ENCODE assay signal across 28 cellular contexts in genomic region chr2:32723467-32724079, GRCh38.
"Had no signal": no experiment of that assay in that cellular context is flagged by ENCODE, and none has a peak within 500 bp of the region (broad histone marks: within the 10 kb centered on the region; RNA-seq: fewer than 3 reads in every experiment).

No MANE protein-coding gene starts in this region.

- FAIRE-seq: urothelium cell line had no signal

- H3K27me3 Mint-ChIP-seq: stimulated activated memory B cell treated with anti-CD40 and anti-IgM and Interleukin-4, amounts not matched to agents 10 μg/mL and 1 μg/mL and 100 μg/mL, for 72 hours; stimulated activated naive B cell treated with anti-CD40 and anti-IgM and Interleukin-4, amounts not matched to agents 10 μg/mL and 1 μg/mL and 100 μg/mL, for 72 hours; stimulated activated naive CD8-positive, alpha-beta T cell treated with anti-CD3 and anti-CD28 coated beads, Interleukin-15, amount 100 ng/mL, for 72 hours; stimulated activated naive CD8-positive, alpha-beta T cell treated with anti-CD3 and anti-CD28 coated beads, Interleukin-15, Interleukin-2, amounts not matched to agents 100 ng/mL and 50 ng/mL, for 24 hours; type B pancreatic cell had no signal

- H3K4me3 ChIP-seq: stomach, suprapubic skin, testis, thoracic aorta, thyroid gland, tibial artery, tibial nerve, transverse colon, upper lobe of left lung, upper lobe of right lung, uterus, vagina had no signal

- H3K27ac ChIP-seq: stomach, suprapubic skin, testis, thoracic aorta, thyroid gland, tibial artery, tibial nerve, transverse colon, upper lobe of left lung, upper lobe of right lung, uterus, vagina had no signal

- H3K9me3 ChIP-seq: stomach, suprapubic skin, testis, thoracic aorta, thyroid gland, tibial artery, tibial nerve, transverse colon, upper lobe of left lung, upper lobe of right lung, uterus, vagina had no signal

- H3K4me1 Mint-ChIP-seq: stimulated activated memory B cell treated with anti-CD40 and anti-IgM and Interleukin-4, amounts not matched to agents 10 μg/mL and 1 μg/mL and 100 μg/mL, for 72 hours; stimulated activated naive CD8-positive, alpha-beta T cell treated with anti-CD3 and anti-CD28 coated beads, Interleukin-15, amount 100 ng/mL, for 72 hours had no signal

- H3K27me3 ChIP-seq: stomach, suprapubic skin, testis, thyroid gland, tibial artery, tibial nerve, transverse colon, upper lobe of left lung, upper lobe of right lung, uterus, vagina had no signal

- H3K4me1 ChIP-seq: suprapubic skin, transverse colon, upper lobe of left lung, uterus, vagina had no signal

- DNase-seq: stimulated activated CD4-positive, alpha-beta T cell treated with anti-CD3 and anti-CD28 coated beads, Interleukin-2, amount 100 ng/mL, for 48 hours; stimulated activated CD4-positive, alpha-beta T cell treated with anti-CD3 and anti-CD28 coated beads, Interleukin-4, amount 100 ng/mL, for 1 hour; stimulated activated CD4-positive, alpha-beta T cell treated with anti-CD3 and anti-CD28 coated beads, Interleukin-4, amount 100 ng/mL, for 24 hours; stimulated activated CD4-positive, alpha-beta T cell treated with anti-CD3 and anti-CD28 coated beads, Interleukin-4, amount 100 ng/mL, for 4 hours; stimulated activated CD8-positive, alpha-beta memory T cell treated with anti-CD3 and anti-CD28 coated beads, Interleukin-4, amount 100 ng/mL, for 48 hours; stimulated activated naive B cell treated with anti-CD40 and anti-IgM and Interleukin-4, amounts not matched to agents 10 μg/mL and 1 μg/mL and 100 μg/mL, for 72 hours; stimulated activated naive CD4-positive, alpha-beta T cell; stimulated activated naive CD4-positive, alpha-beta T cell treated with Interleukin-2 at 50 U/mL for 16 hours; stimulated activated naive CD8-positive, alpha-beta T cell treated with anti-CD3 and anti-CD28 coated beads, Interleukin-15, amount 100 ng/mL, for 72 hours; stomach; substantia nigra; testis; thyroid gland; tibial artery; transverse colon; trophoblast cell; upper lobe of left lung; upper lobe of right lung; uterus had no signal

- H3K27ac Mint-ChIP-seq: stimulated activated effector memory CD8-positive, alpha-beta T cell treated with anti-CD3 and anti-CD28 coated beads, Interleukin-12 subunit alpha, Interleukin-12 subunit beta, amount 100 ng/mL, for 72 hours; stimulated activated memory B cell treated with anti-CD40 and anti-IgM and Interleukin-4, amounts not matched to agents 10 μg/mL and 1 μg/mL and 100 μg/mL, for 72 hours; stimulated activated naive B cell treated with anti-CD40 and anti-IgM and Interleukin-4, amounts not matched to agents 10 μg/mL and 1 μg/mL and 100 μg/mL, for 72 hours; stimulated activated naive CD8-positive, alpha-beta T cell treated with anti-CD3 and anti-CD28 coated beads, Interleukin-15, amount 100 ng/mL, for 72 hours; stimulated activated naive CD8-positive, alpha-beta T cell treated with anti-CD3 and anti-CD28 coated beads, Interleukin-15, Interleukin-2, amounts not matched to agents 100 ng/mL and 50 ng/mL, for 24 hours; type B pancreatic cell had no signal

- H3K36me3 ChIP-seq: suprapubic skin, thoracic aorta, thyroid gland, transverse colon, upper lobe of right lung, uterus, vagina had no signal

- H3K4me3 Mint-ChIP-seq: stimulated activated effector memory CD8-positive, alpha-beta T cell treated with anti-CD3 and anti-CD28 coated beads, Interleukin-12 subunit alpha, Interleukin-12 subunit beta, amount 100 ng/mL, for 72 hours; stimulated activated memory B cell treated with anti-CD40 and anti-IgM and Interleukin-4, amounts not matched to agents 10 μg/mL and 1 μg/mL and 100 μg/mL, for 72 hours; stimulated activated naive B cell treated with anti-CD40 and anti-IgM and Interleukin-4, amounts not matched to agents 10 μg/mL and 1 μg/mL and 100 μg/mL, for 72 hours; stimulated activated naive CD8-positive, alpha-beta T cell treated with anti-CD3 and anti-CD28 coated beads, Interleukin-15, amount 100 ng/mL, for 72 hours; stimulated activated naive CD8-positive, alpha-beta T cell treated with anti-CD3 and anti-CD28 coated beads, Interleukin-15, Interleukin-2, amounts not matched to agents 100 ng/mL and 50 ng/mL, for 24 hours; type B pancreatic cell had no signal

- ATAC-seq: stimulated activated effector memory CD8-positive, alpha-beta T cell treated with anti-CD3 and anti-CD28 coated beads, Interleukin-12 subunit alpha, Interleukin-12 subunit beta, amount 100 ng/mL, for 72 hours; stimulated activated memory B cell treated with anti-CD40 and anti-IgM and Interleukin-4, amounts not matched to agents 10 μg/mL and 1 μg/mL and 100 μg/mL, for 72 hours; stimulated activated naive B cell treated with anti-CD40 and anti-IgM and Interleukin-4, amounts not matched to agents 10 μg/mL and 1 μg/mL and 100 μg/mL, for 72 hours; stimulated activated naive CD8-positive, alpha-beta T cell treated with anti-CD3 and anti-CD28 coated beads, Interleukin-15, amount 100 ng/mL, for 72 hours; upper lobe of right lung had no signal
